Comparison of ENCODE assay signal across 15 cellular contexts in genomic region chr20:15673206-15673605, GRCh38.
DNase-seq lines count a peak whose midpoint lies in the region; ATAC-seq and TF ChIP-seq lines count a peak whose summit lies in the region.
"Had no signal": no experiment of that assay in that cellular context is flagged by ENCODE, and none has a peak within 500 bp of the region (broad histone marks: within the 10 kb centered on the region; RNA-seq: fewer than 3 reads in every experiment).

No MANE protein-coding gene starts in this region.

- intact Hi-C loops in A673 (cut with micrococcal nuclease; ENCODE audit: unreplicated experiment), result no loop called here

- DNase-seq in EH (ENCODE audit: low read depth) (peak; percentile 96), fibroblast of peridontal ligament (ENCODE audit: extremely low read depth) (peak; percentile 78), pulmonary artery endothelial cell (ENCODE audit: low read depth, low spot score) (peak; percentile 50), HAP-1 (ENCODE audit: low spot score in 2 of 2) (no peak), A673 (ENCODE audit: low spot score) (no peak), NCI-H345 treated with DMSO at 0.1 percent for 48 hours (lab: John Stamatoyannopoulos, UW; ENCODE audit: unreplicated experiment) (no peak)
- DNase-seq: activated CD4-positive, alpha-beta T cell treated with anti-CD3 and anti-CD28 coated beads, Interleukin-2, amount 10 ng/mL, durations not matched to agents 24 days and 14 days; activated T-cell treated with anti-CD3 and anti-CD28 coated beads, Interleukin-2, amount 50 U/mL, for 72 hours; amygdala; CD8-positive, alpha-beta memory T cell; NCI-H2171; stimulated activated naive CD8-positive, alpha-beta T cell treated with anti-CD3 and anti-CD28 coated beads, Interleukin-15, amount 100 ng/mL, for 72 hours; T-helper 17 cell had no signal

- TF ChIP-seq CTCF in A673 (conservative IDR thresholded peaks at IDR 0.05; ENCODE audit: low read depth, low read length), result no peak

- H3K36me3 ChIP-seq in HAP-1 (replicated peaks) (no peaks in the 10 kb centered on the region), A673 (ENCODE audit: insufficient read depth, low read length, poor library complexity, severe bottlenecking) (no peaks in the 10 kb centered on the region)

- no peaks in the 10 kb centered on the region for H3K4me1 ChIP-seq in HAP-1
- H3K4me1 ChIP-seq in A673 (ENCODE audit: insufficient read depth, low read length, poor library complexity, severe bottlenecking), result no peaks in the 10 kb centered on the region

- ATAC-seq in SK-N-SH treated with all-trans-retinoic acid at 6 μM for 48 hours, result peak; percentile 70
- ATAC-seq in GM21526 (IDR thresholded peaks at IDR 0.05; ENCODE audit: low FRiP score, unreplicated experiment), result no peak
- ATAC-seq: activated T-cell treated with anti-CD3 and anti-CD28 coated beads, Interleukin-2, amount 50 U/mL, for 72 hours; stimulated activated naive CD8-positive, alpha-beta T cell treated with anti-CD3 and anti-CD28 coated beads, Interleukin-15, amount 100 ng/mL, for 72 hours; T-helper 17 cell had no signal

- H3K4me3 ChIP-seq in HAP-1 (no peak overlapping the region), A673 (ENCODE audit: low read depth, low read length, poor library complexity, severe bottlenecking) (no peak overlapping the region)

- H3K27me3 ChIP-seq in HAP-1 (ENCODE audit: low read depth), result no peaks in the 10 kb centered on the region
- no peaks in the 10 kb centered on the region for H3K27me3 ChIP-seq in A673 (replicated peaks; ENCODE audit: insufficient read depth, low read depth, low read length, poor library complexity)

- POLR2A ChIA-PET in A673 (lab: Charles Lee; ENCODE audit: low non-redundant PET), result no interaction called here

- in situ Hi-C loops in HAP-1 (cut with MboI; ENCODE audit: low sequenced_read_pairs), result no loop called here

- H3K9me3 ChIP-seq in HAP-1 (no peaks in the 10 kb centered on the region), A673 (ENCODE audit: low read depth, low read length, poor library complexity, severe bottlenecking) (peaks cover 22% of the 10 kb centered on the region)

- H3K27ac ChIP-seq in A673 (ENCODE audit: low read depth, low read length, poor library complexity, severe bottlenecking), result no peak overlapping the region

- CTCF ChIA-PET in A673 (lab: Charles Lee), result no interaction called here

- BruUV-seq in A673 (replicated peaks; lab: Mats Ljungman, UMichigan), result no TSS peak

TF ChIP-seq in SK-N-SH treated with all-trans-retinoic acid at 6 μM for 48 hours, 23 proteins besides CTCF, POLR2A, EP300 and RAD21:
- TF ChIP-seq ISL1 (CRISPR knock-in tag; IDR thresholded peaks at IDR 0.05) (peak; percentile 73), CREB5 (CRISPR knock-in tag; IDR thresholded peaks at IDR 0.05; ENCODE audit: low read depth) (peak; percentile 52; the same call in 1 of the 2 replicates), ARNTL (CRISPR knock-in tag; IDR thresholded peaks at IDR 0.05; ENCODE audit: borderline replicate concordance, low read depth) (no peak), PPARA (CRISPR knock-in tag; IDR thresholded peaks at IDR 0.05; ENCODE audit: borderline replicate concordance) (no peak), RARB (CRISPR knock-in tag; IDR thresholded peaks at IDR 0.05) (no peak), TOX (CRISPR knock-in tag; IDR thresholded peaks at IDR 0.05; ENCODE audit: borderline replicate concordance) (peak; percentile 11; the same call in 1 of the 2 replicates)

Comparison
In these comparisons a context has a peak if more than half of its experiments do, and no peak if none do; other contexts are left out.
1. DNase-seq: peak in EH (single experiment), fibroblast of peridontal ligament (single experiment) and pulmonary artery endothelial cell (single experiment); none in HAP-1 (0 of 2), A673 (single experiment) and NCI-H345 treated with DMSO at 0.1 percent for 48 hours (single experiment).